ENCODE assay signal across 1 cellular context in the genomic region with DNA sequence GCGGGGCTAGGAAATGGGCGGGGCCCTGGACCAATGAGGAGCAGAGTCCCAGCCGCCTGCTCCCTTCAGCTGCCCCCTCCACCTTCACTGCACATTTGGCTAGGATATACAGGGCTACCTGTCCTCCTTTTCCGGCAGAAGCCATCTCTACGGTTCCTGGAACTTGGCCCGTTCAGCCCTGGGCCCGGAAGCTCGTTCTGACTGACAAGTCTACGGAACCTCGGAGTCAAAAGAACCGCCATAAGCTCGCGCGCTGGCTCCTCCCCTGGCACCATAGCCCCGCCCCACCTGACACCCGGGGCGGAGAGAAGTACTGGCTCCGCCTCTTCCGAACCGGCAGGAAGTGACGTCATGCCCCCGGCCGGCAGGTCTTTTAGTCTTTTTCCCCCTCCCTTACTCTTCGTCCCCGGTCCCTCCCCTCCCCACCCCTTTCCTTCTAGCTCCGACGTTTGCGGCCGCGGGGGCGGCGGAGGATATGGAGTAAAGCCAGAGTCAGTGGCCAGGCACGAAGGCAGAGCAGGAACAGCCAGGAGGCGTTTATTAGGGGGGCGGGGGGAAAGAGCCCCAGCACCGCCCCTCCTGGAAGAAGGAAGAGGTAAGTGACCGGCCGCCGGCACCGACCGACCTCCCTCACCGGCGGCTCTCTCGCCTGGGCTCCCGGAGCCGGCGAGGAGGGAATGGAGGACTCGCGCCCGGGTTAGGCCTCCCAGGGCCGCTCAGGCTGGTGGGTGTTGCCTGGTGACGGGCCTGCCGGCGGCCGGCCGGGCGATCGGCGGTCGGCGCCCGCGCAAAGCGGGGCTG.
TF ChIP-seq lines count a peak whose summit lies in the region.

TSS of gene DEPDC4 (minus strand) at position 278 of the 801 bp plus-strand sequence. CDS start at position 275, 3 bp downstream.
TSS of gene SCYL2 (plus strand) at position 376 of the 801 bp plus-strand sequence. CDS start 15,794 bp downstream, outside the sequence.

TF ChIP-seq in HepG2, 621 proteins besides CTCF, POLR2A, EP300 and RAD21 (continued from another document and continues in another):
- TF ChIP-seq ZNF597 (CRISPR knock-in tag; IDR thresholded peaks at IDR 0.05) (no peak), TFDP2 (CRISPR knock-in tag; IDR thresholded peaks at IDR 0.05) (peak; percentile 67), ZNF510 (CRISPR knock-in tag; IDR thresholded peaks at IDR 0.05; ENCODE audit: low read depth) (no peak), ZC3H4 (CRISPR knock-in tag; IDR thresholded peaks at IDR 0.05; ENCODE audit: borderline replicate concordance) (no peak), NR2F6 (IDR thresholded peaks at IDR 0.05) (no peak), NR2F6 (CRISPR knock-in tag; IDR thresholded peaks at IDR 0.05) (no peak), ZNF264 (CRISPR knock-in tag; IDR thresholded peaks at IDR 0.05) (no peak), CBX1 (IDR thresholded peaks at IDR 0.05; ENCODE audit: low read depth) (no peak), HDAC1 (CRISPR knock-in tag; IDR thresholded peaks at IDR 0.05) (peak; percentile 69), ZNF549 (CRISPR knock-in tag; IDR thresholded peaks at IDR 0.05) (no peak), TMF1 (CRISPR knock-in tag; IDR thresholded peaks at IDR 0.05; ENCODE audit: low read depth) (peak; percentile 59; the same call in 1 of the 2 replicates), IRX3 (CRISPR knock-in tag; IDR thresholded peaks at IDR 0.05; ENCODE audit: borderline replicate concordance, low read depth) (0 out of 2 replicates have a peak, but pooled peaks have one; percentile 31), ZNF674 (CRISPR knock-in tag; IDR thresholded peaks at IDR 0.05; ENCODE audit: low read depth) (no peak), ZNF569 (CRISPR knock-in tag; IDR thresholded peaks at IDR 0.05; ENCODE audit: borderline replicate concordance) (no peak), ZNF629 (CRISPR knock-in tag; conservative IDR thresholded peaks at IDR 0.05) (no peak), AGO1 (IDR thresholded peaks at IDR 0.05; ENCODE audit: low read depth, low read length, poor library complexity, severe bottlenecking) (no peak), SPEN (CRISPR knock-in tag; IDR thresholded peaks at IDR 0.05; ENCODE audit: low read depth) (no peak), IRF2 (CRISPR knock-in tag; IDR thresholded peaks at IDR 0.05) (no peak), ZNF446 (CRISPR knock-in tag; IDR thresholded peaks at IDR 0.05) (peak; percentile 75; the same call in 1 of the 2 replicates), ZNF207 (IDR thresholded peaks at IDR 0.05; ENCODE audit: borderline replicate concordance) (no peak), TRAFD1 (CRISPR knock-in tag; IDR thresholded peaks at IDR 0.05; ENCODE audit: borderline replicate concordance) (no peak), TCF7 (IDR thresholded peaks at IDR 0.05; ENCODE audit: low read depth) (peak; percentile 50; the same call in 1 of the 2 replicates), ZNF761 (CRISPR knock-in tag; conservative IDR thresholded peaks at IDR 0.05) (no peak), ZNF563 (CRISPR knock-in tag; IDR thresholded peaks at IDR 0.05) (0 out of 2 replicates have a peak, but pooled peaks have one; percentile 36)
- TF ChIP-seq, protein P1, sequence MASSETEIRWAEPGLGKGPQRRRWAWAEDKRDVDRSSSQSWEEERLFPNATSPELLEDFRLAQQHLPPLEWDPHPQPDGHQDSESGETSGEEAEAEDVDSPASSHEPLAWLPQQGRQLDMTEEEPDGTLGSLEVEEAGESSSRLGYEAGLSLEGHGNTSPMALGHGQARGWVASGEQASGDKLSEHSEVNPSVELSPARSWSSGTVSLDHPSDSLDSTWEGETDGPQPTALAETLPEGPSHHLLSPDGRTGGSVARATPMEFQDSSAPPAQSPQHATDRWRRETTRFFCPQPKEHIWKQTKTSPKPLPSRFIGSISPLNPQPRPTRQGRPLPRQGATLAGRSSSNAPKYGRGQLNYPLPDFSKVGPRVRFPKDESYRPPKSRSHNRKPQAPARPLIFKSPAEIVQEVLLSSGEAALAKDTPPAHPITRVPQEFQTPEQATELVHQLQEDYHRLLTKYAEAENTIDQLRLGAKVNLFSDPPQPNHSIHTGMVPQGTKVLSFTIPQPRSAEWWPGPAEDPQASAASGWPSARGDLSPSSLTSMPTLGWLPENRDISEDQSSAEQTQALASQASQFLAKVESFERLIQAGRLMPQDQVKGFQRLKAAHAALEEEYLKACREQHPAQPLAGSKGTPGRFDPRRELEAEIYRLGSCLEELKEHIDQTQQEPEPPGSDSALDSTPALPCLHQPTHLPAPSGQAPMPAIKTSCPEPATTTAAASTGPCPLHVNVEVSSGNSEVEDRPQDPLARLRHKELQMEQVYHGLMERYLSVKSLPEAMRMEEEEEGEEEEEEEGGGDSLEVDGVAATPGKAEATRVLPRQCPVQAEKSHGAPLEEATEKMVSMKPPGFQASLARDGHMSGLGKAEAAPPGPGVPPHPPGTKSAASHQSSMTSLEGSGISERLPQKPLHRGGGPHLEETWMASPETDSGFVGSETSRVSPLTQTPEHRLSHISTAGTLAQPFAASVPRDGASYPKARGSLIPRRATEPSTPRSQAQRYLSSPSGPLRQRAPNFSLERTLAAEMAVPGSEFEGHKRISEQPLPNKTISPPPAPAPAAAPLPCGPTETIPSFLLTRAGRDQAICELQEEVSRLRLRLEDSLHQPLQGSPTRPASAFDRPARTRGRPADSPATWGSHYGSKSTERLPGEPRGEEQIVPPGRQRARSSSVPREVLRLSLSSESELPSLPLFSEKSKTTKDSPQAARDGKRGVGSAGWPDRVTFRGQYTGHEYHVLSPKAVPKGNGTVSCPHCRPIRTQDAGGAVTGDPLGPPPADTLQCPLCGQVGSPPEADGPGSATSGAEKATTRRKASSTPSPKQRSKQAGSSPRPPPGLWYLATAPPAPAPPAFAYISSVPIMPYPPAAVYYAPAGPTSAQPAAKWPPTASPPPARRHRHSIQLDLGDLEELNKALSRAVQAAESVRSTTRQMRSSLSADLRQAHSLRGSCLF (CRISPR knock-in tag; IDR thresholded peaks at IDR 0.05; ENCODE audit: borderline replicate concordance) = no peak
- TF ChIP-seq, protein P2, sequence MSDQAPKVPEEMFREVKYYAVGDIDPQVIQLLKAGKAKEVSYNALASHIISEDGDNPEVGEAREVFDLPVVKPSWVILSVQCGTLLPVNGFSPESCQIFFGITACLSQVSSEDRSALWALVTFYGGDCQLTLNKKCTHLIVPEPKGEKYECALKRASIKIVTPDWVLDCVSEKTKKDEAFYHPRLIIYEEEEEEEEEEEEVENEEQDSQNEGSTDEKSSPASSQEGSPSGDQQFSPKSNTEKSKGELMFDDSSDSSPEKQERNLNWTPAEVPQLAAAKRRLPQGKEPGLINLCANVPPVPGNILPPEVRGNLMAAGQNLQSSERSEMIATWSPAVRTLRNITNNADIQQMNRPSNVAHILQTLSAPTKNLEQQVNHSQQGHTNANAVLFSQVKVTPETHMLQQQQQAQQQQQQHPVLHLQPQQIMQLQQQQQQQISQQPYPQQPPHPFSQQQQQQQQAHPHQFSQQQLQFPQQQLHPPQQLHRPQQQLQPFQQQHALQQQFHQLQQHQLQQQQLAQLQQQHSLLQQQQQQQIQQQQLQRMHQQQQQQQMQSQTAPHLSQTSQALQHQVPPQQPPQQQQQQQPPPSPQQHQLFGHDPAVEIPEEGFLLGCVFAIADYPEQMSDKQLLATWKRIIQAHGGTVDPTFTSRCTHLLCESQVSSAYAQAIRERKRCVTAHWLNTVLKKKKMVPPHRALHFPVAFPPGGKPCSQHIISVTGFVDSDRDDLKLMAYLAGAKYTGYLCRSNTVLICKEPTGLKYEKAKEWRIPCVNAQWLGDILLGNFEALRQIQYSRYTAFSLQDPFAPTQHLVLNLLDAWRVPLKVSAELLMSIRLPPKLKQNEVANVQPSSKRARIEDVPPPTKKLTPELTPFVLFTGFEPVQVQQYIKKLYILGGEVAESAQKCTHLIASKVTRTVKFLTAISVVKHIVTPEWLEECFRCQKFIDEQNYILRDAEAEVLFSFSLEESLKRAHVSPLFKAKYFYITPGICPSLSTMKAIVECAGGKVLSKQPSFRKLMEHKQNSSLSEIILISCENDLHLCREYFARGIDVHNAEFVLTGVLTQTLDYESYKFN (CRISPR knock-in tag; conservative IDR thresholded peaks at IDR 0.05) = peak; percentile 21; the same call in 1 of the 2 replicates
- TF ChIP-seq, protein P3, sequence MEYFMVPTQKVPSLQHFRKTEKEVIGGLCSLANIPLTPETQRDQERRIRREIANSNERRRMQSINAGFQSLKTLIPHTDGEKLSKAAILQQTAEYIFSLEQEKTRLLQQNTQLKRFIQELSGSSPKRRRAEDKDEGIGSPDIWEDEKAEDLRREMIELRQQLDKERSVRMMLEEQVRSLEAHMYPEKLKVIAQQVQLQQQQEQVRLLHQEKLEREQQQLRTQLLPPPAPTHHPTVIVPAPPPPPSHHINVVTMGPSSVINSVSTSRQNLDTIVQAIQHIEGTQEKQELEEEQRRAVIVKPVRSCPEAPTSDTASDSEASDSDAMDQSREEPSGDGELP (IDR thresholded peaks at IDR 0.05; ENCODE audit: borderline replicate concordance, low read depth) = no peak
- TF ChIP-seq, protein P4, sequence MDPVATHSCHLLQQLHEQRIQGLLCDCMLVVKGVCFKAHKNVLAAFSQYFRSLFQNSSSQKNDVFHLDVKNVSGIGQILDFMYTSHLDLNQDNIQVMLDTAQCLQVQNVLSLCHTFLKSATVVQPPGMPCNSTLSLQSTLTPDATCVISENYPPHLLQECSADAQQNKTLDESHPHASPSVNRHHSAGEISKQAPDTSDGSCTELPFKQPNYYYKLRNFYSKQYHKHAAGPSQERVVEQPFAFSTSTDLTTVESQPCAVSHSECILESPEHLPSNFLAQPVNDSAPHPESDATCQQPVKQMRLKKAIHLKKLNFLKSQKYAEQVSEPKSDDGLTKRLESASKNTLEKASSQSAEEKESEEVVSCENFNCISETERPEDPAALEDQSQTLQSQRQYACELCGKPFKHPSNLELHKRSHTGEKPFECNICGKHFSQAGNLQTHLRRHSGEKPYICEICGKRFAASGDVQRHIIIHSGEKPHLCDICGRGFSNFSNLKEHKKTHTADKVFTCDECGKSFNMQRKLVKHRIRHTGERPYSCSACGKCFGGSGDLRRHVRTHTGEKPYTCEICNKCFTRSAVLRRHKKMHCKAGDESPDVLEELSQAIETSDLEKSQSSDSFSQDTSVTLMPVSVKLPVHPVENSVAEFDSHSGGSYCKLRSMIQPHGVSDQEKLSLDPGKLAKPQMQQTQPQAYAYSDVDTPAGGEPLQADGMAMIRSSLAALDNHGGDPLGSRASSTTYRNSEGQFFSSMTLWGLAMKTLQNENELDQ (CRISPR knock-in tag; IDR thresholded peaks at IDR 0.05; ENCODE audit: borderline replicate concordance) = no peak
- TF ChIP-seq, protein P5, sequence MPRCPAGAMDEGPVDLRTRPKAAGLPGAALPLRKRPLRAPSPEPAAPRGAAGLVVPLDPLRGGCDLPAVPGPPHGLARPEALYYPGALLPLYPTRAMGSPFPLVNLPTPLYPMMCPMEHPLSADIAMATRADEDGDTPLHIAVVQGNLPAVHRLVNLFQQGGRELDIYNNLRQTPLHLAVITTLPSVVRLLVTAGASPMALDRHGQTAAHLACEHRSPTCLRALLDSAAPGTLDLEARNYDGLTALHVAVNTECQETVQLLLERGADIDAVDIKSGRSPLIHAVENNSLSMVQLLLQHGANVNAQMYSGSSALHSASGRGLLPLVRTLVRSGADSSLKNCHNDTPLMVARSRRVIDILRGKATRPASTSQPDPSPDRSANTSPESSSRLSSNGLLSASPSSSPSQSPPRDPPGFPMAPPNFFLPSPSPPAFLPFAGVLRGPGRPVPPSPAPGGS (CRISPR knock-in tag; IDR thresholded peaks at IDR 0.05) = no peak; the same call in 1 of the 2 replicates
- TF ChIP-seq, protein P6, sequence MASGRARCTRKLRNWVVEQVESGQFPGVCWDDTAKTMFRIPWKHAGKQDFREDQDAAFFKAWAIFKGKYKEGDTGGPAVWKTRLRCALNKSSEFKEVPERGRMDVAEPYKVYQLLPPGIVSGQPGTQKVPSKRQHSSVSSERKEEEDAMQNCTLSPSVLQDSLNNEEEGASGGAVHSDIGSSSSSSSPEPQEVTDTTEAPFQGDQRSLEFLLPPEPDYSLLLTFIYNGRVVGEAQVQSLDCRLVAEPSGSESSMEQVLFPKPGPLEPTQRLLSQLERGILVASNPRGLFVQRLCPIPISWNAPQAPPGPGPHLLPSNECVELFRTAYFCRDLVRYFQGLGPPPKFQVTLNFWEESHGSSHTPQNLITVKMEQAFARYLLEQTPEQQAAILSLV (CRISPR knock-in tag; IDR thresholded peaks at IDR 0.05; ENCODE audit: borderline replicate concordance) = peak; percentile 51; the same call in 1 of the 2 replicates
- TF ChIP-seq, protein P7, sequence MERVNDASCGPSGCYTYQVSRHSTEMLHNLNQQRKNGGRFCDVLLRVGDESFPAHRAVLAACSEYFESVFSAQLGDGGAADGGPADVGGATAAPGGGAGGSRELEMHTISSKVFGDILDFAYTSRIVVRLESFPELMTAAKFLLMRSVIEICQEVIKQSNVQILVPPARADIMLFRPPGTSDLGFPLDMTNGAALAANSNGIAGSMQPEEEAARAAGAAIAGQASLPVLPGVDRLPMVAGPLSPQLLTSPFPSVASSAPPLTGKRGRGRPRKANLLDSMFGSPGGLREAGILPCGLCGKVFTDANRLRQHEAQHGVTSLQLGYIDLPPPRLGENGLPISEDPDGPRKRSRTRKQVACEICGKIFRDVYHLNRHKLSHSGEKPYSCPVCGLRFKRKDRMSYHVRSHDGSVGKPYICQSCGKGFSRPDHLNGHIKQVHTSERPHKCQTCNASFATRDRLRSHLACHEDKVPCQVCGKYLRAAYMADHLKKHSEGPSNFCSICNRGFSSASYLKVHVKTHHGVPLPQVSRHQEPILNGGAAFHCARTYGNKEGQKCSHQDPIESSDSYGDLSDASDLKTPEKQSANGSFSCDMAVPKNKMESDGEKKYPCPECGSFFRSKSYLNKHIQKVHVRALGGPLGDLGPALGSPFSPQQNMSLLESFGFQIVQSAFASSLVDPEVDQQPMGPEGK (CRISPR knock-in tag; IDR thresholded peaks at IDR 0.05) = peak; percentile 80
